17 cellular contexts compared by ENCODE assay signal in the genomic region with DNA sequence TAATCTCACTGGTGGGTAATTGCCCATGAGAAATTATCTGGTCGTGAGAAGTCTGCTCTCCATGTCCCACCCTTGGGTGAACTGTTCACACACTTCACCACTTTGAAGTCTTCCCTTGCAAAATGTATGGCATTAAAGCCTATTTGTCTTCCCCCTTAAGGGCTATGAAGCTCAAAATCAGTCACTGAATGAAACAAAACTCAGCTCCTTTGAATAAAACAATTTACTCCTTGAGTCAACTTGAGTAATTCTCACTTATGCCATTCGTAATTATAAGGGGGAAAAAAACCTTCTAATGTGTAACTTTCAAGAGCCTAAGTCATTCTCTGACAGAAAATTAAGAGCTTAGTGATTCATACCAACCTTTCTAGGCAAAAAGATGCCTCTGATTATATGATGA. TPM values are rescaled to one million over a fixed set of nuclear protein-coding genes. Genes with fewer than 3 reads are reported as not detected.
DNase-seq lines count a peak whose midpoint lies in the region; ATAC-seq lines count a peak whose summit lies in the region.
"Had no signal": no experiment of that assay in that cellular context is flagged by ENCODE, and none has a peak within 500 bp of the region (broad histone marks: within the 10 kb centered on the region; RNA-seq: fewer than 3 reads in every experiment).

No MANE protein-coding gene starts in this region.

- DNase-seq in activated CD4-positive, alpha-beta T cell treated with anti-CD3 and anti-CD28 coated beads for 36 hours = no peak
- DNase-seq in activated CD4-positive, alpha-beta T cell treated with anti-CD3 and anti-CD28 coated beads, Interleukin-2, amount 50 U/mL, for 48 hours = no peak
- DNase-seq in activated naive CD4-positive, alpha-beta T cell treated with anti-CD3 and anti-CD28 coated beads, Interleukin-2, amount 50 U/mL, for 72 hours (ENCODE audit: low spot score in 2 of 2) = no peak
- no peak for DNase-seq in activated naive CD4-positive, alpha-beta T cell treated with anti-CD3 and anti-CD28 coated beads, Interleukin-2, amount 50 U/mL, for 16 hours
- no peak for DNase-seq in activated naive CD8-positive, alpha-beta T cell treated with anti-CD3 and anti-CD28 coated beads, Interleukin-2, amount 50 U/mL, for 24 hours
- DNase-seq in medulla oblongata (ENCODE audit: extremely low spot score) = no peak
- DNase-seq: 8988T; CD8-positive, alpha-beta T cell; DMS79; GOT3; KBM-7; MV-4-11; NCI-H1417; NCI-H187 treated with DMSO at 0.1 percent for 48 hours; PC-3 had no signal

- no peak overlapping the region for H3K4me3 Mint-ChIP-seq in activated CD4-positive, alpha-beta T cell treated with anti-CD3 and anti-CD28 coated beads for 36 hours
- H3K4me3 Mint-ChIP-seq in activated naive CD8-positive, alpha-beta T cell treated with anti-CD3 and anti-CD28 coated beads, Interleukin-2, amount 50 U/mL, for 24 hours = peak overlapping the region; percentile 27
- no peak overlapping the region for H3K4me3 Mint-ChIP-seq in stimulated activated naive CD8-positive, alpha-beta T cell treated with anti-CD3 and anti-CD28 coated beads, Interleukin-15, Interleukin-2, amounts not matched to agents 100 ng/mL and 50 ng/mL, for 24 hours
- H3K4me3 Mint-ChIP-seq: CD8-positive, alpha-beta T cell had no signal

- peaks cover 4% of the 10 kb centered on the region for H3K27me3 Mint-ChIP-seq in activated CD4-positive, alpha-beta T cell treated with anti-CD3 and anti-CD28 coated beads for 36 hours
- no peaks in the 10 kb centered on the region for H3K27me3 Mint-ChIP-seq in activated naive CD8-positive, alpha-beta T cell treated with anti-CD3 and anti-CD28 coated beads, Interleukin-2, amount 50 U/mL, for 24 hours
- H3K27me3 Mint-ChIP-seq in stimulated activated naive CD8-positive, alpha-beta T cell treated with anti-CD3 and anti-CD28 coated beads, Interleukin-15, Interleukin-2, amounts not matched to agents 100 ng/mL and 50 ng/mL, for 24 hours = peaks cover 10% of the 10 kb centered on the region

- peak; percentile 89 for ATAC-seq in activated CD4-positive, alpha-beta T cell treated with anti-CD3 and anti-CD28 coated beads for 36 hours
- peak; percentile 85 to 93 for ATAC-seq in activated naive CD4-positive, alpha-beta T cell treated with anti-CD3 and anti-CD28 coated beads, Interleukin-2, amount 50 U/mL, for 72 hours
- ATAC-seq in activated naive CD8-positive, alpha-beta T cell treated with anti-CD3 and anti-CD28 coated beads, Interleukin-2, amount 50 U/mL, for 24 hours = peak; percentile 79
- ATAC-seq in HG02885 (IDR thresholded peaks at IDR 0.05; ENCODE audit: poor library complexity, unreplicated experiment) = no peak
- ATAC-seq: CD8-positive, alpha-beta T cell; PC-3 had no signal

- intact Hi-C loops in activated CD4-positive, alpha-beta T cell treated with anti-CD3 and anti-CD28 coated beads for 36 hours (cut with DNase I, micrococcal nuclease) = loop anchor here (1.0 to 2.0 kb wide), 5 partner anchors 13 to 145 kb away; partner anchors contain the start of gene REL (in 1 of the 2)

- no peaks in the 10 kb centered on the region for H3K36me3 Mint-ChIP-seq in activated CD4-positive, alpha-beta T cell treated with anti-CD3 and anti-CD28 coated beads for 36 hours (ENCODE audit: low read depth)
- peaks cover 6% of the 10 kb centered on the region in 2 donors for H3K36me3 Mint-ChIP-seq in activated naive CD4-positive, alpha-beta T cell treated with anti-CD3 and anti-CD28 coated beads, Interleukin-2, amount 50 U/mL, for 72 hours
- peaks cover 2% of the 10 kb centered on the region for H3K36me3 Mint-ChIP-seq in activated naive CD8-positive, alpha-beta T cell treated with anti-CD3 and anti-CD28 coated beads, Interleukin-2, amount 50 U/mL, for 24 hours (ENCODE audit: low read depth)
- H3K36me3 Mint-ChIP-seq in stimulated activated naive CD8-positive, alpha-beta T cell treated with anti-CD3 and anti-CD28 coated beads, Interleukin-15, Interleukin-2, amounts not matched to agents 100 ng/mL and 50 ng/mL, for 24 hours (ENCODE audit: low read depth) = no peaks in the 10 kb centered on the region
- H3K36me3 Mint-ChIP-seq: CD8-positive, alpha-beta T cell had no signal

- H3K27ac Mint-ChIP-seq in activated CD4-positive, alpha-beta T cell treated with anti-CD3 and anti-CD28 coated beads for 36 hours = peak overlapping the region; percentile 80
- H3K27ac Mint-ChIP-seq in activated naive CD4-positive, alpha-beta T cell treated with anti-CD3 and anti-CD28 coated beads, Interleukin-2, amount 50 U/mL, for 72 hours = peak overlapping the region in 1 of 2 donors; percentile 76
- peak overlapping the region; percentile 90 for H3K27ac Mint-ChIP-seq in activated naive CD8-positive, alpha-beta T cell treated with anti-CD3 and anti-CD28 coated beads, Interleukin-2, amount 50 U/mL, for 24 hours
- peak overlapping the region; percentile 82 for H3K27ac Mint-ChIP-seq in stimulated activated naive CD8-positive, alpha-beta T cell treated with anti-CD3 and anti-CD28 coated beads, Interleukin-15, Interleukin-2, amounts not matched to agents 100 ng/mL and 50 ng/mL, for 24 hours
- H3K27ac Mint-ChIP-seq: CD8-positive, alpha-beta T cell had no signal

- CTCF ChIA-PET in activated CD4-positive, alpha-beta T cell treated with anti-CD3 and anti-CD28 coated beads for 36 hours (lab: Charles Lee) = interaction anchor here (0.6 to 2.3 kb wide), 8 partner anchors 12 to 185 kb away, joined by 3 to 21 read pairs (median 3); partner anchors contain the start of gene PEX13

- peaks cover 41% of the 10 kb centered on the region for H3K4me1 Mint-ChIP-seq in activated CD4-positive, alpha-beta T cell treated with anti-CD3 and anti-CD28 coated beads for 36 hours
- peaks cover 62% of the 10 kb centered on the region for H3K4me1 Mint-ChIP-seq in activated naive CD8-positive, alpha-beta T cell treated with anti-CD3 and anti-CD28 coated beads, Interleukin-2, amount 50 U/mL, for 24 hours
- H3K4me1 Mint-ChIP-seq in stimulated activated naive CD8-positive, alpha-beta T cell treated with anti-CD3 and anti-CD28 coated beads, Interleukin-15, Interleukin-2, amounts not matched to agents 100 ng/mL and 50 ng/mL, for 24 hours (ENCODE audit: low read depth) = peaks cover 74% of the 10 kb centered on the region

- H3K9me3 Mint-ChIP-seq in activated CD4-positive, alpha-beta T cell treated with anti-CD3 and anti-CD28 coated beads for 36 hours (ENCODE audit: low read depth) = no peaks in the 10 kb centered on the region
- peaks cover 0 to 13% of the 10 kb centered on the region in 2 donors for H3K9me3 Mint-ChIP-seq in activated naive CD4-positive, alpha-beta T cell treated with anti-CD3 and anti-CD28 coated beads, Interleukin-2, amount 50 U/mL, for 72 hours
- H3K9me3 Mint-ChIP-seq in activated naive CD8-positive, alpha-beta T cell treated with anti-CD3 and anti-CD28 coated beads, Interleukin-2, amount 50 U/mL, for 24 hours = peaks cover 9% of the 10 kb centered on the region
- peaks cover 4% of the 10 kb centered on the region for H3K9me3 Mint-ChIP-seq in stimulated activated naive CD8-positive, alpha-beta T cell treated with anti-CD3 and anti-CD28 coated beads, Interleukin-15, Interleukin-2, amounts not matched to agents 100 ng/mL and 50 ng/mL, for 24 hours
- H3K9me3 Mint-ChIP-seq: CD8-positive, alpha-beta T cell had no signal

- POLR2A ChIA-PET in activated CD4-positive, alpha-beta T cell treated with anti-CD3 and anti-CD28 coated beads for 36 hours (lab: Charles Lee) = interaction anchor here (0.6 to 1.5 kb wide), 7 partner anchors 11 to 58 kb away, joined by 3 to 10 read pairs (median 4); no protein-coding TSS in a partner anchor

RNA-seq across cellular contexts. Expression of gene REL, which starts 48.8 kb away (rescaled TPM):
- total RNA-seq in activated CD4-positive, alpha-beta T cell treated with anti-CD3 and anti-CD28 coated beads for 36 hours = 10 to 100 TPM; 42.7 to 55.9 TPM
- total RNA-seq in activated naive CD4-positive, alpha-beta T cell treated with anti-CD3 and anti-CD28 coated beads, Interleukin-2, amount 50 U/mL, for 72 hours = 10 to 100 TPM; 23.3 to 93.0 TPM
